In genomic region chr18:80119111-80119510, GRCh38 we compare ENCODE assay signal across 17 cellular contexts.
"Had no signal": no experiment of that assay in that cellular context is flagged by ENCODE, and none has a peak within 500 bp of the region (broad histone marks: within the 10 kb centered on the region; RNA-seq: fewer than 3 reads in every experiment).

No MANE protein-coding gene starts in this region.

- H3K27ac ChIP-seq: adrenal gland, upper lobe of left lung, VCaP had no signal

- DNase-seq: activated CD4-positive, alpha-beta T cell treated with anti-CD3 and anti-CD28 coated beads for 4 hours; activated naive CD4-positive, alpha-beta T cell treated with anti-CD3 and anti-CD28 coated beads, Interleukin-2, amount 10 ng/mL, durations not matched to agents 7 days and 5 days; activated T-cell treated with anti-CD3 and anti-CD28 coated beads for 4 hours; adrenal gland; left cardiac atrium; mucosa of descending colon; naive thymus-derived CD8-positive, alpha-beta T cell; stimulated activated CD4-positive, alpha-beta T cell treated with anti-CD3 and anti-CD28 coated beads, Interleukin-2, amount 100 ng/mL, for 48 hours; stimulated activated CD8-positive, alpha-beta memory T cell treated with anti-CD3 and anti-CD28 coated beads, Interleukin-4, amount 100 ng/mL, for 48 hours; stimulated activated naive CD8-positive, alpha-beta T cell treated with anti-CD3 and anti-CD28 coated beads, Interleukin-15, Interleukin-2, amounts not matched to agents 100 U/mL and 50 U/mL, for 24 hours; T-cell; T1000; upper lobe of left lung had no signal

- H3K9me3 Mint-ChIP-seq: activated naive CD4-positive, alpha-beta T cell treated with anti-CD3 and anti-CD28 coated beads, Interleukin-2, amount 10 ng/mL, durations not matched to agents 7 days and 5 days; activated T-helper 17 cell treated with anti-CD3 and anti-CD28 coated beads, Interleukin-2, amount 50 U/mL, for 72 hours; naive thymus-derived CD8-positive, alpha-beta T cell; T-cell had no signal

- H3K4me3 Mint-ChIP-seq: activated naive CD4-positive, alpha-beta T cell treated with anti-CD3 and anti-CD28 coated beads, Interleukin-2, amount 10 ng/mL, durations not matched to agents 7 days and 5 days; activated T-helper 17 cell treated with anti-CD3 and anti-CD28 coated beads, Interleukin-2, amount 50 U/mL, for 72 hours; naive thymus-derived CD8-positive, alpha-beta T cell; T-cell had no signal

- ATAC-seq: activated T-helper 17 cell treated with anti-CD3 and anti-CD28 coated beads, Interleukin-2, amount 50 U/mL, for 72 hours; esophagus mucosa; mucosa of descending colon; naive thymus-derived CD8-positive, alpha-beta T cell; stimulated activated naive CD8-positive, alpha-beta T cell treated with anti-CD3 and anti-CD28 coated beads, Interleukin-15, Interleukin-2, amounts not matched to agents 100 U/mL and 50 U/mL, for 24 hours; T-cell had no signal

- H3K27ac Mint-ChIP-seq: activated naive CD4-positive, alpha-beta T cell treated with anti-CD3 and anti-CD28 coated beads, Interleukin-2, amount 10 ng/mL, durations not matched to agents 7 days and 5 days; activated T-helper 17 cell treated with anti-CD3 and anti-CD28 coated beads, Interleukin-2, amount 50 U/mL, for 72 hours; T-cell had no signal

- H3K4me3 ChIP-seq: adrenal gland, lung, mucosa of descending colon, upper lobe of left lung had no signal

- H3K27me3 Mint-ChIP-seq: activated naive CD4-positive, alpha-beta T cell treated with anti-CD3 and anti-CD28 coated beads, Interleukin-2, amount 10 ng/mL, durations not matched to agents 7 days and 5 days; activated T-helper 17 cell treated with anti-CD3 and anti-CD28 coated beads, Interleukin-2, amount 50 U/mL, for 72 hours; naive thymus-derived CD8-positive, alpha-beta T cell; T-cell had no signal

- H3K9me3 ChIP-seq: adrenal gland, mucosa of descending colon, upper lobe of left lung had no signal

- H3K27me3 ChIP-seq: adrenal gland, upper lobe of left lung had no signal
